In the genomic region with DNA sequence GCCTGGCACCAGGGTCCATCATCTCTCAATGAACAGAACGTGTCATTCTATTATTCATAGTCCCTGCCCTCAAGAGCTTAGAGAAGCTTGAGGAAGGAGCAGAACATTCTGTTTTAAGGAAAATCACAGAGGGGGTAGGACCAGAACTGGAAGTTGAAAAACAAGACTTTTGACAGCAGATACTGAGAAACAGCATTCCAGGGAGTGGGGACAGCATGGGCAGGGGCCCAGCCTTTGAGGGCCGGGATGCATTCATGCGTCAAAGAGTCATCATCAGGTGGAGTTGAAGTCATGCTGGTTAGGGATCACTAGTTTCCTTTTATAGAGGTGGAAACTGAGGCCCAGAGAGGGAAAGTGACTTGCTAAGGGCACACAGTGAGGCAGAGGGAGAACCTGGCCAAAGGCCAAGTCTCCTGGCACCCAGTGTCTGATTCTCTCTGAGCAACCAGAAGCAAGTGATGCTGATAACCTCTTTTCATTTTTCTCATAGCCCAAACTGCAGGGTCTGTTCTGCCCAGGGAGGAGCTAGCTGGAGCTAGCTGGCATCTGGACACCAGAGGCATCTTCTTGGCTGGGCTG, we compare ENCODE assay signal across 8 cellular contexts. TPM values are rescaled to one million over a fixed set of nuclear protein-coding genes. Genes with fewer than 3 reads are reported as not detected.
DNase-seq lines count a peak whose midpoint lies in the region; ATAC-seq and TF ChIP-seq lines count a peak whose summit lies in the region.

No MANE protein-coding gene starts in this region.

- TF ChIP-seq POLR2A in sigmoid colon (IDR thresholded peaks at IDR 0.05), result no peak

- peaks cover 0 to 6% of the 10 kb centered on the region in 2 donors for H3K36me3 ChIP-seq in esophagus (ENCODE audit: control insufficient read depth in 2 of 2, insufficient read depth in 2 of 2, low read length in 1 of 2)
- no peaks in the 10 kb centered on the region for H3K36me3 ChIP-seq in sigmoid colon

- no peaks in the 10 kb centered on the region for H3K27me3 ChIP-seq in esophagus (ENCODE audit: control insufficient read depth in 1 of 2, insufficient read depth in 2 of 2, low read length in 2 of 2)
- no peaks in the 10 kb centered on the region for H3K27me3 ChIP-seq in sigmoid colon

- H3K9me3 ChIP-seq in esophagus (ENCODE audit: control insufficient read depth in 2 of 2, insufficient read depth in 1 of 2, low read depth in 1 of 2, low read length in 1 of 2) (no peaks in the 10 kb centered on the region), sigmoid colon (no peaks in the 10 kb centered on the region)

- ATAC-seq in HG02852 (IDR thresholded peaks at IDR 0.05; ENCODE audit: unreplicated experiment), result no peak

- H3K4me1 ChIP-seq in esophagus (ENCODE audit: control insufficient read depth in 2 of 2, insufficient read depth in 2 of 2, low read length in 1 of 2) (peaks cover 2 to 18% of the 10 kb centered on the region in 2 donors), sigmoid colon (peaks cover 0 to 64% (median 54%) of the 10 kb centered on the region in 4 donors)

- TF ChIP-seq CTCF in sigmoid colon (IDR thresholded peaks at IDR 0.05), result no peak

- peak overlapping the region; percentile 98 to 100 for H3K27ac ChIP-seq in esophagus (ENCODE audit: low read depth in 2 of 2, low read length in 1 of 2)
- H3K27ac ChIP-seq in sigmoid colon, result peak overlapping the region; percentile 90 to 97 (median 93)

- WGBS in esophagus, 2 donors, result 59 to 64% methylated on average over 3 of the region's 3 CpGs
- WGBS in sigmoid colon, 2 donors, result 88 to 89% methylated on average over 3 of the region's 3 CpGs

- intact Hi-C loops in sigmoid colon (cut with DNase I), result no loop called here

- TF ChIP-seq EP300 in sigmoid colon (IDR thresholded peaks at IDR 0.05), result peak in 1 of 4 donors; percentile 53

- H3K4me3 ChIP-seq in esophagus (ENCODE audit: low read depth in 1 of 2, low read length in 2 of 2) (no peak overlapping the region), sigmoid colon (no peak overlapping the region)

- DNase-seq in NCI-H2029 (lab: John Stamatoyannopoulos, UW) (peak; percentile 27), NCI-H2029 treated with DMSO at 0.1 percent for 48 hours (lab: John Stamatoyannopoulos, UW) (no peak), NCI-H1694 (lab: John Stamatoyannopoulos, UW) (peak; percentile 41), sigmoid colon (no peak), NCI-H1930 (lab: John Stamatoyannopoulos, UW) (no peak)
- DNase-seq in activated CD4-positive, CD25-positive, alpha-beta regulatory T cell (lab: John Stamatoyannopoulos, UW), result no peak

RNA-seq across cellular contexts. Expression of a gene that starts 41.5 kb away (rescaled TPM):
- polyA plus RNA-seq in esophagus (1 to 10 TPM; 4.7 to 7.1 TPM), sigmoid colon (1 to 10 TPM; 3.7 to 9.2 (median 9.0) TPM)
- total RNA-seq in sigmoid colon, result 10 to 100 TPM; 32.3 to 97.2 (median 41.0) TPM

Comparison
In these comparisons a context has a peak if more than half of its experiments do, and no peak if none do; other contexts are left out.
1. DNase-seq: peak in NCI-H2029 (single experiment) and NCI-H1694 (single experiment); none in NCI-H2029 treated with DMSO at 0.1 percent for 48 hours (single experiment), sigmoid colon (single experiment), NCI-H1930 (0 of 2) and activated CD4-positive, CD25-positive, alpha-beta regulatory T cell (0 of 4).